35 cellular contexts compared by ENCODE assay signal in the genomic region with DNA sequence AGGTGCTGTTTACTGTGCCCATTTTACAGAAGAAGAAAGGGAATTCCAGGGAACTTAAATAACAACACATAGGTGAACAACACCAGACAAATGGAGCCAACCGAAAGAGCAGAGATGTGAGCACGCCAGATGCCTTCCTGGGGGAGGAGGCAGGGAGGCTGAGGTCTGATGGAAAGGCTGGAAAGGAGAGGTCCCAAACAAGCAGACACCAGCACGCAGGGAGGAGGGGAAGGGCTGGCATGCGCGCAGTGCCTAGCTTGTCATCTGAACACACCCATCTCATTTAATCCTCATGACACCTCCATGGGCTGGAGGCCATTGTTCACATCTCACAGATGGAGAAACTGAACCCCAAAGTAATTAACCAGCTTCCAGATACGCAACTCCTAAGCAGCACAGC. TPM values are rescaled to one million over a fixed set of nuclear protein-coding genes. Genes with fewer than 3 reads are reported as not detected.
"Had no signal": no experiment of that assay in that cellular context is flagged by ENCODE, and none has a peak within 500 bp of the region (broad histone marks: within the 10 kb centered on the region; RNA-seq: fewer than 3 reads in every experiment).

No MANE protein-coding gene starts in this region.

- H3K27ac Mint-ChIP-seq: activated B cell treated with CpG ODN at 0.5 μM for 24 hours; activated CD4-positive, alpha-beta memory T cell treated with anti-CD3 and anti-CD28 coated beads for 36 hours; activated naive CD4-positive, alpha-beta T cell treated with anti-CD3 and anti-CD28 coated beads for 36 hours; activated naive CD4-positive, alpha-beta T cell treated with anti-CD3 and anti-CD28 coated beads, Interleukin-2, amount 50 U/mL, for 72 hours; activated T-helper 1 cell treated with anti-CD3 and anti-CD28 coated beads, Interleukin-12 subunit alpha, Interleukin-12 subunit beta, Interleukin-2, Interleukin-4 antibody, amounts not matched to agents 30 ng/mL and 10 ng/mL and 1 ng/mL, durations not matched to agents 14 hours and 24 hours and 36 hours had no signal

- H3K9me3 ChIP-seq: Peyer's patch had no signal

- H3K27me3 ChIP-seq: brain microvascular endothelial cell, cardiac muscle cell, MG63, Peyer's patch had no signal

- DNase-seq: activated B cell treated with CpG ODN at 0.5 μM for 24 hours; activated CD4-positive, alpha-beta memory T cell treated with anti-CD3 and anti-CD28 coated beads for 36 hours; activated CD4-positive, alpha-beta T cell treated with anti-CD3 and anti-CD28 coated beads for 4 hours; activated CD4-positive, alpha-beta T cell treated with anti-CD3 and anti-CD28 coated beads, Interleukin-2, amount 50 U/mL, for 1 hour; activated CD4-positive, CD25-positive, alpha-beta regulatory T cell treated with anti-CD3 and anti-CD28 coated beads, Interleukin-2, amount 50 U/mL, for 72 hours; activated CD8-positive, alpha-beta memory T cell treated with anti-CD3 and anti-CD28 coated beads, Interleukin-2, amount 50 U/mL, for 4 hours; activated gamma-delta T cell treated with Interleukin-2 at 50 U/mL for 16 hours; activated naive CD4-positive, alpha-beta T cell treated with anti-CD3 and anti-CD28 coated beads for 36 hours; activated T-cell treated with anti-CD3 and anti-CD28 coated beads for 4 hours; activated T-cell treated with anti-CD3 and anti-CD28 coated beads, Interleukin-2, amount 50 U/mL, for 4 hours; aorta; brain microvascular endothelial cell; cerebellar nuclear complex; Kasumi-1; KG1; MG63; NCI-H1048; NCI-H1105 treated with DMSO at 0.1 percent for 48 hours; NCI-H1436; NCI-H1694 treated with DMSO at 0.1 percent for 48 hours; NCI-H2029; NCI-H510A; NCI-H526; NCI-H748 treated with DMSO at 0.1 percent for 48 hours; NK-92 treated with Interleukin-12 subunit alpha and Interleukin-12 subunit beta, amount 100 ng/mL, for 24 hours; PC-3; Peyer's patch; RPMI8226; T-helper 2 cell; T-helper 9 cell had no signal

- H3K4me3 Mint-ChIP-seq: activated B cell treated with CpG ODN at 0.5 μM for 24 hours; activated CD4-positive, alpha-beta memory T cell treated with anti-CD3 and anti-CD28 coated beads for 36 hours; activated naive CD4-positive, alpha-beta T cell treated with anti-CD3 and anti-CD28 coated beads for 36 hours; activated T-cell treated with anti-CD3 and anti-CD28 coated beads, Interleukin-2, amount 50 U/mL, for 4 hours; activated T-helper 1 cell treated with anti-CD3 and anti-CD28 coated beads, Interleukin-12 subunit alpha, Interleukin-12 subunit beta, Interleukin-2, Interleukin-4 antibody, amounts not matched to agents 30 ng/mL and 10 ng/mL and 1 ng/mL, durations not matched to agents 14 hours and 24 hours and 36 hours had no signal

- H3K4me1 Mint-ChIP-seq: activated B cell treated with CpG ODN at 0.5 μM for 24 hours had no signal

- H3K27ac ChIP-seq: brain microvascular endothelial cell, cardiac muscle cell, Peyer's patch, VCaP had no signal

- ATAC-seq: activated naive CD4-positive, alpha-beta T cell treated with anti-CD3 and anti-CD28 coated beads, Interleukin-2, amount 50 U/mL, for 72 hours; activated T-cell treated with anti-CD3 and anti-CD28 coated beads, Interleukin-2, amount 50 U/mL, for 4 hours; PC-3; Right ventricle myocardium inferior had no signal

- H3K4me3 ChIP-seq: cardiac muscle cell, MG63, Peyer's patch had no signal

- H3K4me1 ChIP-seq: Peyer's patch had no signal

- H3K36me3 ChIP-seq: brain microvascular endothelial cell, cardiac muscle cell, MG63, Peyer's patch had no signal

RNA-seq across cellular contexts. Expression of a gene that starts 20.9 kb away (rescaled TPM):
- total RNA-seq: activated B cell treated with CpG ODN at 0.5 μM for 24 hours; activated CD4-positive, alpha-beta memory T cell treated with anti-CD3 and anti-CD28 coated beads for 36 hours; activated naive CD4-positive, alpha-beta T cell treated with anti-CD3 and anti-CD28 coated beads for 36 hours; activated naive CD4-positive, alpha-beta T cell treated with anti-CD3 and anti-CD28 coated beads, Interleukin-2, amount 50 U/mL, for 72 hours; activated T-cell treated with anti-CD3 and anti-CD28 coated beads, Interleukin-2, amount 50 U/mL, for 4 hours; activated T-helper 1 cell treated with anti-CD3 and anti-CD28 coated beads, Interleukin-12 subunit alpha, Interleukin-12 subunit beta, Interleukin-2, Interleukin-4 antibody, amounts not matched to agents 30 ng/mL and 10 ng/mL and 1 ng/mL, durations not matched to agents 14 hours and 24 hours and 36 hours; aorta; cardiac muscle cell; PC-3; Peyer's patch; Right ventricle myocardium inferior had no signal
- polyA plus RNA-seq: aorta, cardiac muscle cell had no signal
